In genomic region chr12:12441051-12441807, GRCh38 we compare ENCODE assay signal across 9 cellular contexts.
DNase-seq lines count a peak whose midpoint lies in the region; ATAC-seq and TF ChIP-seq lines count a peak whose summit lies in the region.
"Had no signal": no experiment of that assay in that cellular context is flagged by ENCODE, and none has a peak within 500 bp of the region (broad histone marks: within the 10 kb centered on the region; RNA-seq: fewer than 3 reads in every experiment).

No MANE protein-coding gene starts in this region.

- ATAC-seq in HG03280 (IDR thresholded peaks at IDR 0.05; ENCODE audit: unreplicated experiment) (no peak), HG02885 (IDR thresholded peaks at IDR 0.05; ENCODE audit: poor library complexity, unreplicated experiment) (no peak)

- H3K9ac ChIP-seq in colonic mucosa (ENCODE audit: low read depth in 2 of 2, low read length in 2 of 2) (peak overlapping the region in 1 of 2 donors; percentile 48), skeletal muscle satellite cell (ENCODE audit: low read depth, low read length) (no peak overlapping the region)

- H3K4me3 ChIP-seq in colonic mucosa, result no peak overlapping the region
- no peak overlapping the region for H3K4me3 ChIP-seq in skeletal muscle satellite cell (ENCODE audit: low read length)

- no peaks in the 10 kb centered on the region for H3K9me3 ChIP-seq in colonic mucosa
- H3K9me3 ChIP-seq in skeletal muscle satellite cell (replicated peaks; ENCODE audit: low read length), result no peaks in the 10 kb centered on the region

- H3K27ac ChIP-seq in colonic mucosa, result no peak overlapping the region

- H3K4me1 ChIP-seq in colonic mucosa, result no peaks in the 10 kb centered on the region
- H3K4me1 ChIP-seq in skeletal muscle satellite cell (ENCODE audit: control insufficient read depth, insufficient read depth, low read length), result peaks cover 29% of the 10 kb centered on the region

- TF ChIP-seq CTCF in colonic mucosa (IDR thresholded peaks at IDR 0.05), result no peak

- DNase-seq in NCI-H1417 (lab: John Stamatoyannopoulos, UW), result peak; percentile 58 to 90 (median 74)
- DNase-seq in NCI-H1417 treated with DMSO at 0.1 percent for 48 hours (lab: John Stamatoyannopoulos, UW), result no peak
- peak; percentile 90 to 94 for DNase-seq in NCI-H1930 (lab: John Stamatoyannopoulos, UW)
- peak; percentile 29 for DNase-seq in colonic mucosa
- DNase-seq in NCI-H82 (lab: John Stamatoyannopoulos, UW), result no peak
- DNase-seq: left ventricle myocardium superior had no signal

- intact Hi-C loops in colonic mucosa (cut with DNase I), result no loop called here

- no peaks in the 10 kb centered on the region for H3K27me3 ChIP-seq in colonic mucosa
- H3K27me3 ChIP-seq in skeletal muscle satellite cell (ENCODE audit: control insufficient read depth, insufficient read depth, low read length), result no peaks in the 10 kb centered on the region

- H3K36me3 ChIP-seq in colonic mucosa, result no peaks in the 10 kb centered on the region
- peaks cover 4% of the 10 kb centered on the region for H3K36me3 ChIP-seq in skeletal muscle satellite cell (ENCODE audit: insufficient read depth, low read length)

- H3K4me2 ChIP-seq in skeletal muscle satellite cell (ENCODE audit: low read length), result peak overlapping the region; percentile 23

Comparison
In these comparisons a context has a peak if more than half of its experiments do, and no peak if none do; other contexts are left out.
1. DNase-seq: peak in NCI-H1417 (3 of 3), NCI-H1930 (2 of 2) and colonic mucosa (single experiment); none in NCI-H1417 treated with DMSO at 0.1 percent for 48 hours (single experiment) and NCI-H82 (single experiment).